ENCODE assay signal across 9 cellular contexts in genomic region chr2:232891621-232892071, GRCh38.
DNase-seq lines count a peak whose midpoint lies in the region; ATAC-seq and TF ChIP-seq lines count a peak whose summit lies in the region.
"Had no signal": no experiment of that assay in that cellular context is flagged by ENCODE, and none has a peak within 500 bp of the region (broad histone marks: within the 10 kb centered on the region; RNA-seq: fewer than 3 reads in every experiment).

No MANE protein-coding gene starts in this region.

- DNase-seq in AG08395 (ENCODE audit: low spot score) (peak; percentile 54), caudate nucleus (lab: John Stamatoyannopoulos, UW) (peak in 2 of 61 donors; percentile 36 to 66), middle frontal gyrus (ENCODE audit: extremely low spot score, low spot score) (peak; percentile 42), NCI-H2107 (lab: John Stamatoyannopoulos, UW) (no peak)
- DNase-seq: NCI-H446 had no signal

- ATAC-seq in HG03039 (IDR thresholded peaks at IDR 0.05; ENCODE audit: unreplicated experiment) (no peak), GM19463 (IDR thresholded peaks at IDR 0.05; ENCODE audit: unreplicated experiment) (no peak), GM18858 (IDR thresholded peaks at IDR 0.05; ENCODE audit: unreplicated experiment) (no peak)

- no peak for TF ChIP-seq EP300 in Ishikawa (IDR thresholded peaks at IDR 0.05; ENCODE audit: borderline replicate concordance)

- TF ChIP-seq RAD21 in Ishikawa (IDR thresholded peaks at IDR 0.05; ENCODE audit: low read depth) = no peak

- peak overlapping the region; percentile 41 for H3K27ac ChIP-seq in caudate nucleus (ENCODE audit: low read depth, low read length)

TF ChIP-seq in Ishikawa, 13 proteins besides CTCF, POLR2A, EP300 and RAD21:
- TF ChIP-seq, protein P1, sequence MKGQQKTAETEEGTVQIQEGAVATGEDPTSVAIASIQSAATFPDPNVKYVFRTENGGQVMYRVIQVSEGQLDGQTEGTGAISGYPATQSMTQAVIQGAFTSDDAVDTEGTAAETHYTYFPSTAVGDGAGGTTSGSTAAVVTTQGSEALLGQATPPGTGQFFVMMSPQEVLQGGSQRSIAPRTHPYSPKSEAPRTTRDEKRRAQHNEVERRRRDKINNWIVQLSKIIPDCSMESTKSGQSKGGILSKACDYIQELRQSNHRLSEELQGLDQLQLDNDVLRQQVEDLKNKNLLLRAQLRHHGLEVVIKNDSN (IDR thresholded peaks at IDR 0.05) = no peak
- no peak for TF ChIP-seq TCF12 (IDR thresholded peaks at IDR 0.05; ENCODE audit: low read depth)
- peak; percentile 36 for TF ChIP-seq EGR1 (IDR thresholded peaks at IDR 0.05)
- TF ChIP-seq FOXM1 (IDR thresholded peaks at IDR 0.05; ENCODE audit: borderline replicate concordance, low read depth) = no peak
